ENCODE assay signal across 15 cellular contexts in genomic region chr6:64299176-64299575, GRCh38.
DNase-seq lines count a peak whose midpoint lies in the region; ATAC-seq and TF ChIP-seq lines count a peak whose summit lies in the region.
"Had no signal": no experiment of that assay in that cellular context is flagged by ENCODE, and none has a peak within 500 bp of the region (broad histone marks: within the 10 kb centered on the region; RNA-seq: fewer than 3 reads in every experiment).

No MANE protein-coding gene starts in this region.

- ATAC-seq in HG03108 (IDR thresholded peaks at IDR 0.05; ENCODE audit: unreplicated experiment) (no peak), SK-N-SH treated with all-trans-retinoic acid at 6 μM for 48 hours (no peak)
- ATAC-seq: GM23338 had no signal

- H3K9me3 ChIP-seq in HAP-1 (no peaks in the 10 kb centered on the region), HEK293 (ENCODE audit: control insufficient read depth, insufficient read depth, low read depth, low read length) (no peaks in the 10 kb centered on the region), osteoblast (ENCODE audit: low read depth, low read length) (no peaks in the 10 kb centered on the region), breast epithelium (peaks cover 0 to 17% of the 10 kb centered on the region in 2 donors)

- H4K20me1 ChIP-seq in osteoblast (ENCODE audit: insufficient read depth, low read length): no peaks in the 10 kb centered on the region

- no peak overlapping the region for H3K4me3 ChIP-seq in HAP-1
- no peak overlapping the region for H3K4me3 ChIP-seq in HEK293 (ENCODE audit: low read depth, low read length)
- H3K4me3 ChIP-seq in osteoblast (ENCODE audit: insufficient read depth, low read length): no peak overlapping the region
- no peak overlapping the region for H3K4me3 ChIP-seq in breast epithelium
- H3K4me3 ChIP-seq: GM23338 had no signal

- H3K27ac ChIP-seq in HEK293 (ENCODE audit: extremely low read depth, low read depth, low read length): no peak overlapping the region
- H3K27ac ChIP-seq in osteoblast (ENCODE audit: low read depth, low read length): no peak overlapping the region
- H3K27ac ChIP-seq in breast epithelium: no peak overlapping the region

- CTCF ChIA-PET in HEK293 (lab: Yijun Ruan, JAX): no interaction called here

- TF ChIP-seq POLR2A in breast epithelium (IDR thresholded peaks at IDR 0.05): no peak

- no peaks in the 10 kb centered on the region for H3K36me3 ChIP-seq in HAP-1 (replicated peaks)
- H3K36me3 ChIP-seq in HEK293 (ENCODE audit: control insufficient read depth in 2 of 2, insufficient read depth in 1 of 2, low read length in 2 of 2): no peaks in the 10 kb centered on the region
- H3K36me3 ChIP-seq in osteoblast (ENCODE audit: insufficient read depth, low read length): no peaks in the 10 kb centered on the region
- no peaks in the 10 kb centered on the region for H3K36me3 ChIP-seq in breast epithelium

- no peak overlapping the region for H2AFZ ChIP-seq in osteoblast (ENCODE audit: low read length)
- H2AFZ ChIP-seq: GM23338 had no signal

- DNase-seq in HAP-1 (ENCODE audit: low spot score in 2 of 2) (peak; percentile 48), osteoblast (ENCODE audit: insufficient read length, low spot score, missing footprints) (peak; percentile 15), breast epithelium (ENCODE audit: low spot score in 2 of 2) (no peak)
- DNase-seq: C1 segment of cervical spinal cord; Calu3; CD4-positive, alpha-beta memory T cell; COR-L47; DMS53; DMS79 treated with DMSO at 0.1 percent for 48 hours; GF-D8; H9 had no signal

- POLR2A ChIA-PET in HEK293 (lab: Yijun Ruan, JAX): no interaction called here

- H3K4me2 ChIP-seq in osteoblast (ENCODE audit: insufficient read depth, low read length): no peak overlapping the region
- H3K4me2 ChIP-seq: GM23338 had no signal

- H3K27me3 ChIP-seq in HAP-1 (ENCODE audit: low read depth) (no peaks in the 10 kb centered on the region), osteoblast (ENCODE audit: insufficient read depth, low read length) (no peaks in the 10 kb centered on the region), breast epithelium (no peaks in the 10 kb centered on the region)

- H3K4me1 ChIP-seq in HAP-1 (peaks cover 5% of the 10 kb centered on the region; the same call in 1 of the 2 replicates), HEK293 (ENCODE audit: control insufficient read depth, insufficient read depth, low read length) (no peaks in the 10 kb centered on the region), osteoblast (ENCODE audit: insufficient read depth, low read length) (no peaks in the 10 kb centered on the region), breast epithelium (no peaks in the 10 kb centered on the region)

- in situ Hi-C loops in HAP-1 (cut with MboI; ENCODE audit: low sequenced_read_pairs): no loop called here

- intact Hi-C loops in breast epithelium (cut with DNase I; ENCODE audit: low total_unique reads): no loop called here

- no peaks in the 10 kb centered on the region for H3K79me2 ChIP-seq in osteoblast (ENCODE audit: insufficient read depth, low read length)

- TF ChIP-seq CTCF in HEK293 (tag by site-specific recombination; IDR thresholded peaks at IDR 0.05) (no peak), osteoblast (IDR thresholded peaks at IDR 0.05; ENCODE audit: extremely low read depth, low read depth, low read length) (no peak), breast epithelium (IDR thresholded peaks at IDR 0.05) (no peak)

TF ChIP-seq in HEK293, 187 proteins besides CTCF, POLR2A, EP300 and RAD21:
- TF ChIP-seq ZNF514 (tag by site-specific recombination; IDR thresholded peaks at IDR 0.05) (no peak), ZNF404 (tag by site-specific recombination; IDR thresholded peaks at IDR 0.05) (no peak), SETDB1 (IDR thresholded peaks at IDR 0.05; ENCODE audit: insufficient read length, low read length) (peak; percentile 43), ZNF585B (tag by site-specific recombination; IDR thresholded peaks at IDR 0.05) (no peak), ZNF19 (tag by site-specific recombination; IDR thresholded peaks at IDR 0.05; ENCODE audit: low read depth) (no peak), ZNF660 (tag by site-specific recombination; IDR thresholded peaks at IDR 0.05) (no peak), ZFP37 (tag by site-specific recombination; IDR thresholded peaks at IDR 0.05) (no peak), SCRT2 (tag by site-specific recombination; IDR thresholded peaks at IDR 0.05) (no peak)
TF ChIP-seq in HEK293: peak in this region for 1.

TF ChIP-seq in SK-N-SH treated with all-trans-retinoic acid at 6 μM for 48 hours, 23 proteins besides CTCF, POLR2A, EP300 and RAD21:
- TF ChIP-seq SNAI2 (CRISPR knock-in tag; IDR thresholded peaks at IDR 0.05): no peak
- TF ChIP-seq ZFP3 (CRISPR knock-in tag; IDR thresholded peaks at IDR 0.05): no peak
- TF ChIP-seq TSHZ2 (CRISPR knock-in tag; IDR thresholded peaks at IDR 0.05): no peak
- no peak for TF ChIP-seq TOX (CRISPR knock-in tag; IDR thresholded peaks at IDR 0.05; ENCODE audit: borderline replicate concordance)
- no peak for TF ChIP-seq ISL1 (CRISPR knock-in tag; IDR thresholded peaks at IDR 0.05)
- no peak for TF ChIP-seq GLIS3 (CRISPR knock-in tag; IDR thresholded peaks at IDR 0.05)
- no peak for TF ChIP-seq CREB5 (CRISPR knock-in tag; IDR thresholded peaks at IDR 0.05; ENCODE audit: low read depth)
- TF ChIP-seq ZFP30 (CRISPR knock-in tag; IDR thresholded peaks at IDR 0.05): no peak
- no peak for TF ChIP-seq TCF4 (CRISPR knock-in tag; IDR thresholded peaks at IDR 0.05; ENCODE audit: borderline replicate concordance)

Comparison
In these comparisons a context has a peak if more than half of its experiments do, and no peak if none do; other contexts are left out.
1. DNase-seq: peak in HAP-1 (2 of 2) and osteoblast (single experiment); none in breast epithelium (0 of 2).